Comparison of ENCODE assay signal across 21 cellular contexts in the genomic region with DNA sequence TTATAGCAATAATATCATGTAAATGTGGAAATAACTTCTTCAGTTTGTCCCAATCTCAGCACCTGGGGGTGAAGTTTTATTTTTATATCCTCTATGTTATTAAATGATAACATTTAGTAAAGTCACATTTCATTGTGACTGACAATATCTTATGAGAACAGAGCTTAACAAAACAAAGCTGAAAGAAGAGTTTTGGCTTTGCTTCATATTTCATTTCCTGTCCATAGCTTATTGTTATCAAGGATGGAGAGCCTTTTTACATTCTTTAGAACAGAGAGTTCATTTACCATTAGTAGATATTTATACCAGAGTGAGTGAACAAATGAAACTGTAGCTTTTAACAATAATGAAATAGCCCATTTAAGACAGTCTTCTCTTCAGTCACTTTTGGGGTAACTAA.
DNase-seq lines count a peak whose midpoint lies in the region; ATAC-seq, FAIRE-seq and TF ChIP-seq lines count a peak whose summit lies in the region.
"Had no signal": no experiment of that assay in that cellular context is flagged by ENCODE, and none has a peak within 500 bp of the region (broad histone marks: within the 10 kb centered on the region; RNA-seq: fewer than 3 reads in every experiment).

No MANE protein-coding gene starts in this region.

- CTCF ChIA-PET in endothelial cell of umbilical vein (lab: Charles Lee) = interaction anchor here (0.9 to 2.6 kb wide), 13 partner anchors 10 to 376 kb away, joined by 3 to 17 read pairs (median 4); no protein-coding TSS in a partner anchor

- intact Hi-C loops in heart left ventricle (cut with DNase I) = loop anchor here in 3 of 10 donors (10.0 kb wide), 2 partner anchors 175 to 205 kb away; no protein-coding TSS in a partner anchor
- intact Hi-C loops in right cardiac atrium (cut with DNase I) = no loop called here
- intact Hi-C loops in endothelial cell of umbilical vein (cut with micrococcal nuclease) = loop anchor here (1.0 to 10.0 kb wide), 11 partner anchors 33 to 376 kb away; no protein-coding TSS in a partner anchor
- intact Hi-C loops in activated T-helper 2 cell treated with anti-CD3 and anti-CD28 coated beads, Interferon-gamma antibody, Interleukin-2, Interleukin-4, amounts not matched to agents 10 μg/mL and 5 μg/mL and 100 μg/mL, durations not matched to agents 14 hours and 24 hours and 36 hours (cut with micrococcal nuclease) = loop anchor here (10.0 kb wide), 1 partner anchor 175 kb away; no protein-coding TSS in a partner anchor

- BruUV-seq in endothelial cell of umbilical vein (replicated peaks; lab: Mats Ljungman, UMichigan) = no TSS peak

- no peaks in the 10 kb centered on the region for H3K36me3 Mint-ChIP-seq in activated T-helper 2 cell treated with anti-CD3 and anti-CD28 coated beads, Interferon-gamma antibody, Interleukin-2, Interleukin-4, amounts not matched to agents 10 μg/mL and 5 μg/mL and 100 μg/mL, durations not matched to agents 14 hours and 24 hours and 36 hours (ENCODE audit: low read depth)
- H3K36me3 Mint-ChIP-seq: CD4-positive, alpha-beta memory T cell had no signal

- no peaks in the 10 kb centered on the region for H3K4me1 Mint-ChIP-seq in activated T-helper 2 cell treated with anti-CD3 and anti-CD28 coated beads, Interferon-gamma antibody, Interleukin-2, Interleukin-4, amounts not matched to agents 10 μg/mL and 5 μg/mL and 100 μg/mL, durations not matched to agents 14 hours and 24 hours and 36 hours (ENCODE audit: low read depth)
- H3K4me1 Mint-ChIP-seq: CD4-positive, alpha-beta memory T cell had no signal

- no peaks in the 10 kb centered on the region for H4K20me1 ChIP-seq in endothelial cell of umbilical vein (replicated peaks; ENCODE audit: control insufficient read depth, extremely low read depth, insufficient read depth, low read length)

- H3K27ac ChIP-seq in heart left ventricle (peak overlapping the region in 11 of 12 donors; percentile 7 to 55 (median 30)), right cardiac atrium (ENCODE audit: low read length) (no peak overlapping the region), endothelial cell of umbilical vein (ENCODE audit: insufficient read depth, low read depth, low read length) (peak overlapping the region; percentile 92)

- no peak overlapping the region for H3K4me3 ChIP-seq in heart left ventricle
- H3K4me3 ChIP-seq in right cardiac atrium (ENCODE audit: low read length) = no peak overlapping the region
- no peak overlapping the region for H3K4me3 ChIP-seq in endothelial cell of umbilical vein (replicated peaks in 1 of 3; ENCODE audit: insufficient read depth in 1 of 3, low read depth in 1 of 3, low read length in 3 of 3)

- TF ChIP-seq POLR2A in heart left ventricle (IDR thresholded peaks at IDR 0.05) = no peak
- peak; percentile 66 for TF ChIP-seq POLR2A in endothelial cell of umbilical vein (IDR thresholded peaks at IDR 0.05; ENCODE audit: low read depth, low read length)

- TF ChIP-seq CTCF in heart left ventricle (IDR thresholded peaks at IDR 0.05) = no peak
- TF ChIP-seq CTCF in endothelial cell of umbilical vein (IDR thresholded peaks at IDR 0.05; ENCODE audit: extremely low read depth in 1 of 2, insufficient read depth in 1 of 2, low read depth in 1 of 2, low read length in 2 of 2) = no peak

- no peaks in the 10 kb centered on the region for H3K27me3 ChIP-seq in heart left ventricle
- H3K27me3 ChIP-seq in right cardiac atrium (ENCODE audit: control insufficient read depth, insufficient read depth) = no peaks in the 10 kb centered on the region
- no peaks in the 10 kb centered on the region for H3K27me3 ChIP-seq in endothelial cell of umbilical vein (ENCODE audit: control insufficient read depth in 2 of 2, insufficient read depth in 2 of 2, low read length in 2 of 2)

- no peak overlapping the region for H3K4me3 Mint-ChIP-seq in activated T-helper 2 cell treated with anti-CD3 and anti-CD28 coated beads, Interferon-gamma antibody, Interleukin-2, Interleukin-4, amounts not matched to agents 10 μg/mL and 5 μg/mL and 100 μg/mL, durations not matched to agents 14 hours and 24 hours and 36 hours (ENCODE audit: low read depth)
- H3K4me3 Mint-ChIP-seq: CD4-positive, alpha-beta memory T cell had no signal

- peak overlapping the region; percentile 78 for H3K9ac ChIP-seq in endothelial cell of umbilical vein (replicated peaks; ENCODE audit: extremely low read depth, insufficient read depth, low read length)

- H3K79me2 ChIP-seq in endothelial cell of umbilical vein (ENCODE audit: control insufficient read depth, insufficient read depth, low read length) = no peaks in the 10 kb centered on the region

- H3K36me3 ChIP-seq in heart left ventricle (no peaks in the 10 kb centered on the region), endothelial cell of umbilical vein (ENCODE audit: control insufficient read depth in 2 of 2, extremely low read depth in 1 of 2, insufficient read depth in 2 of 2, low read length in 2 of 2) (no peaks in the 10 kb centered on the region)

- dilution Hi-C loops in endothelial cell of umbilical vein (cut with MboI; ENCODE audit: extremely low pct_ligation_motif_present, low sequenced_read_pairs) = loop anchor here (25.0 kb wide), 1 partner anchor 113 kb away; no protein-coding TSS in a partner anchor

- no peak overlapping the region for H2AFZ ChIP-seq in endothelial cell of umbilical vein (ENCODE audit: low read depth, low read length)

- peak; percentile 24 for FAIRE-seq in endothelial cell of umbilical vein (lab: Jason Lieb, UNC)
- FAIRE-seq: GM12891, GM18507, HepG2 had no signal

- H3K4me1 ChIP-seq in heart left ventricle (peaks cover 0 to 20% (median 8%) of the 10 kb centered on the region in 12 donors), right cardiac atrium (ENCODE audit: control insufficient read depth, insufficient read depth, low read length) (no peaks in the 10 kb centered on the region), endothelial cell of umbilical vein (ENCODE audit: control insufficient read depth, extremely low read depth, insufficient read depth, low read length) (peaks cover 28% of the 10 kb centered on the region)

- ATAC-seq in heart left ventricle (peak in 1 of 4 donors; percentile 63), right cardiac atrium (no peak), SK-N-SH treated with all-trans-retinoic acid at 6 μM for 48 hours (no peak), HG03460 (IDR thresholded peaks at IDR 0.05; ENCODE audit: unreplicated experiment) (no peak), HG03565 (IDR thresholded peaks at IDR 0.05; ENCODE audit: unreplicated experiment) (no peak)
- ATAC-seq: HepG2, PC-3 had no signal

- no peaks in the 10 kb centered on the region for H3K9me1 ChIP-seq in endothelial cell of umbilical vein (replicated peaks; ENCODE audit: control insufficient read depth, extremely low read depth, insufficient read depth, low read length)

- no peaks in the 10 kb centered on the region for H3K9me3 ChIP-seq in heart left ventricle
- no peaks in the 10 kb centered on the region for H3K9me3 ChIP-seq in right cardiac atrium (ENCODE audit: control insufficient read depth, low read length)
- H3K9me3 ChIP-seq in endothelial cell of umbilical vein (replicated peaks; ENCODE audit: control insufficient read depth, insufficient read depth, low read length) = no peaks in the 10 kb centered on the region

- H3K9me3 Mint-ChIP-seq in activated T-helper 2 cell treated with anti-CD3 and anti-CD28 coated beads, Interferon-gamma antibody, Interleukin-2, Interleukin-4, amounts not matched to agents 10 μg/mL and 5 μg/mL and 100 μg/mL, durations not matched to agents 14 hours and 24 hours and 36 hours = peaks cover 10% of the 10 kb centered on the region

- DNase-seq in heart left ventricle (no peak), right cardiac atrium (no peak), endothelial cell of umbilical vein (ENCODE audit: low read depth, low spot score) (peak; percentile 89), pulmonary artery endothelial cell (ENCODE audit: low read depth, low spot score) (peak; percentile 68)
- DNase-seq in activated T-helper 2 cell treated with anti-CD3 and anti-CD28 coated beads, Interferon-gamma antibody, Interleukin-2, Interleukin-4, amounts not matched to agents 10 μg/mL and 5 μg/mL and 100 μg/mL, durations not matched to agents 14 hours and 24 hours and 36 hours (ENCODE audit: low spot score) = no peak
- DNase-seq: CD4-positive, alpha-beta memory T cell; DMS153; KG1; NCI-H1105 treated with DMSO at 0.1 percent for 48 hours; NCI-H1694 treated with DMSO at 0.1 percent for 48 hours; NCI-H345; NCI-H524 treated with DMSO at 0.1 percent for 48 hours; PC-3; RPMI8226; SIG-M5 had no signal

- no peak overlapping the region for H3K27ac Mint-ChIP-seq in activated T-helper 2 cell treated with anti-CD3 and anti-CD28 coated beads, Interferon-gamma antibody, Interleukin-2, Interleukin-4, amounts not matched to agents 10 μg/mL and 5 μg/mL and 100 μg/mL, durations not matched to agents 14 hours and 24 hours and 36 hours
- H3K27ac Mint-ChIP-seq: CD4-positive, alpha-beta memory T cell had no signal

- H3K27me3 Mint-ChIP-seq in activated T-helper 2 cell treated with anti-CD3 and anti-CD28 coated beads, Interferon-gamma antibody, Interleukin-2, Interleukin-4, amounts not matched to agents 10 μg/mL and 5 μg/mL and 100 μg/mL, durations not matched to agents 14 hours and 24 hours and 36 hours (ENCODE audit: low read depth) = no peaks in the 10 kb centered on the region

- POLR2A ChIA-PET in endothelial cell of umbilical vein (lab: Charles Lee) = interaction anchor here (1.0 to 1.9 kb wide), 3 partner anchors 251 to 382 kb away, joined by 3 to 11 read pairs (median 9); no protein-coding TSS in a partner anchor

- H3K4me2 ChIP-seq in endothelial cell of umbilical vein (ENCODE audit: insufficient read depth, low read length) = peak overlapping the region; percentile 78

TF ChIP-seq in SK-N-SH treated with all-trans-retinoic acid at 6 μM for 48 hours, 23 proteins besides CTCF, POLR2A, EP300 and RAD21:
- TF ChIP-seq ISL1 (CRISPR knock-in tag; IDR thresholded peaks at IDR 0.05) = peak; percentile 81
- TF ChIP-seq SNAI2 (CRISPR knock-in tag; IDR thresholded peaks at IDR 0.05) = no peak

TF ChIP-seq in endothelial cell of umbilical vein, 7 proteins besides CTCF, POLR2A, EP300 and RAD21:
- TF ChIP-seq MYC (IDR thresholded peaks at IDR 0.05; ENCODE audit: low read depth, low read length) (no peak), JUN (IDR thresholded peaks at IDR 0.05; ENCODE audit: borderline replicate concordance, insufficient read depth, insufficient read length, low read depth) (peak; percentile 27)

Comparison
In these comparisons a context has a peak if more than half of its experiments do, and no peak if none do; other contexts are left out.
1. DNase-seq: peak in endothelial cell of umbilical vein (single experiment) and pulmonary artery endothelial cell (single experiment); none in heart left ventricle (0 of 5), right cardiac atrium (0 of 3) and activated T-helper 2 cell treated with anti-CD3 and anti-CD28 coated beads, Interferon-gamma antibody, Interleukin-2, Interleukin-4, amounts not matched to agents 10 μg/mL and 5 μg/mL and 100 μg/mL, durations not matched to agents 14 hours and 24 hours and 36 hours (single experiment).
2. intact Hi-C loops: an anchor here in endothelial cell of umbilical vein (1.0 to 10.0 kb wide) and activated T-helper 2 cell treated with anti-CD3 and anti-CD28 coated beads, Interferon-gamma antibody, Interleukin-2, Interleukin-4, amounts not matched to agents 10 μg/mL and 5 μg/mL and 100 μg/mL, durations not matched to agents 14 hours and 24 hours and 36 hours (10.0 kb wide); none called in right cardiac atrium.